In the genomic region with DNA sequence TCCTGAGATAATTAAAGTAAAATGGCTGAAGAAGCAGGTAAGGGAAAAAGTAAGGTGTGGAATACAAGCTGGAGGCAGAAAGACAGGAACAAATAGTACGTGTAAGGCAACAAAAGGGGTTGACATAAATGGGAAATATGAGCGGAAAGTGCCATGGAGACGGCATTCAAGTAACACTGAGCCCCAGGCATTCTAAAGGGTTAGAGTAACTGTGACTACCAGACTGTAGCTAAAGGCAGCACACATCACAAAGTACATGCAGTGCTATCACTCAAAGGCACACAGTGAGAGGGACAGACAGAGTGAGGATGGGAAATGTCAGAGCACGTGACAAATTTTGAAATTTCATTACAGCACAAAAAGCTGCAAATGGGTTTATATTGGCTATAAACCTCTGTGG, we compare ENCODE assay signal across 24 cellular contexts. TPM values are rescaled to one million over a fixed set of nuclear protein-coding genes. Genes with fewer than 3 reads are reported as not detected.
A peak's percentile ranks its signal among the peaks of the same experiment; 100 is the strongest.
DNase-seq lines count a peak whose midpoint lies in the region; ATAC-seq, FAIRE-seq and TF ChIP-seq lines count a peak whose summit lies in the region.
"Had no signal": no experiment of that assay in that cellular context is flagged by ENCODE, and none has a peak within 500 bp of the region (broad histone marks: within the 10 kb centered on the region; RNA-seq: fewer than 3 reads in every experiment).

No MANE protein-coding gene starts in this region.

- TF ChIP-seq POLR2A in GM12878 (IDR thresholded peaks at IDR 0.05; ENCODE audit: low read depth, low read length), result no peak

- TF ChIP-seq CTCF in GM12878 (IDR thresholded peaks at IDR 0.05 in 2 of 3, conservative IDR thresholded peaks at IDR 0.05 in 1 of 3; ENCODE audit: control insufficient read depth in 2 of 3, extremely low read depth in 1 of 3, insufficient read depth in 1 of 3, low read depth in 3 of 3, low read length in 3 of 3) (no peak), type B pancreatic cell (conservative IDR thresholded peaks at IDR 0.05) (no peak), mammary epithelial cell (conservative IDR thresholded peaks at IDR 0.05 in 1 of 2, IDR thresholded peaks at IDR 0.05 in 1 of 2; ENCODE audit: extremely low read depth in 1 of 2, insufficient read depth in 1 of 2, low read depth in 1 of 2, low read length in 2 of 2) (no peak)

- SMC1A ChIA-PET in GM12878 (lab: Charles Lee; ENCODE audit: uncharacterized antibody, unreplicated experiment), result interaction anchor here (1.6 kb wide), 1 partner anchor 13 kb away, joined by 5 read pairs; a partner anchor contains a TSS

- in situ Hi-C loops in GM12878 (cut with MboI) (no loop called here), mammary epithelial cell (cut with MboI; ENCODE audit: low sequenced_read_pairs in 2 of 2) (no loop called here)

- H2AFZ ChIP-seq in GM12878 (ENCODE audit: control insufficient read depth, low read depth, low read length), result no peak overlapping the region
- no peak overlapping the region for H2AFZ ChIP-seq in mammary epithelial cell (ENCODE audit: low read depth, low read length)
- H2AFZ ChIP-seq: GM23338 had no signal

- RAD21 ChIA-PET in GM12878 (lab: Charles Lee; ENCODE audit: unreplicated experiment), result interaction anchor here (1.1 to 2.7 kb wide), 2 partner anchors 14 to 32 kb away, joined by 3 to 6 read pairs; a partner anchor contains a TSS

- 100% methylated on average over 4 of the region's 4 CpGs for WGBS in GM12878 (ENCODE audit: insufficient coverage, insufficient replicate concordance, low lambda C conversion rate, missing lambda C conversion rate)
- 99% methylated on average over 4 of the region's 4 CpGs for WGBS in mammary epithelial cell (ENCODE audit: low coverage, missing lambda C conversion rate)

- no peak for DNase-seq in activated naive CD8-positive, alpha-beta T cell treated with anti-CD3 and anti-CD28 coated beads for 36 hours
- DNase-seq in HTR-8/SVneo (ENCODE audit: insufficient read length, low spot score) (no peak), GM12878 (ENCODE audit: low read depth, low spot score) (no peak), type B pancreatic cell (ENCODE audit: extremely low spot score, unreplicated experiment) (no peak), mammary epithelial cell (no peak)
- DNase-seq: CD8-positive, alpha-beta memory T cell; COR-L47; DMS 273 treated with DMSO at 0.1 percent for 48 hours; DMS53; DND-41; EL; HFFc6; IMR-90 had no signal

- H3K36me3 ChIP-seq in GM12878 (ENCODE audit: control insufficient read depth in 2 of 2, insufficient read depth in 2 of 2, low read length in 1 of 2) (peaks cover 2 to 12% of the 10 kb centered on the region in 2 experiments; a peak in 3 of 4 replicates), mammary epithelial cell (ENCODE audit: insufficient read depth, low read length) (peaks cover 13% of the 10 kb centered on the region)

- H3K36me3 Mint-ChIP-seq in activated naive CD8-positive, alpha-beta T cell, result peaks cover 25% of the 10 kb centered on the region
- H3K36me3 Mint-ChIP-seq in activated naive CD8-positive, alpha-beta T cell treated with anti-CD3 and anti-CD28 coated beads for 36 hours, result peaks cover 30% of the 10 kb centered on the region
- peaks cover 34% of the 10 kb centered on the region for H3K36me3 Mint-ChIP-seq in type B pancreatic cell

- H4K20me1 ChIP-seq in GM12878 (ENCODE audit: control insufficient read depth, insufficient read depth), result no peaks in the 10 kb centered on the region
- no peaks in the 10 kb centered on the region for H4K20me1 ChIP-seq in mammary epithelial cell (ENCODE audit: insufficient read depth, low read length)
- H4K20me1 ChIP-seq: BLaER1 treated with 17β-estradiol and CSF1 and Interleukin-3, amounts not matched to agents 10 nM and 100 nM had no signal

- H3K9me3 Mint-ChIP-seq in activated naive CD8-positive, alpha-beta T cell (ENCODE audit: low read depth), result no peaks in the 10 kb centered on the region
- H3K9me3 Mint-ChIP-seq in activated naive CD8-positive, alpha-beta T cell treated with anti-CD3 and anti-CD28 coated beads for 36 hours, result no peaks in the 10 kb centered on the region
- H3K9me3 Mint-ChIP-seq in type B pancreatic cell, result no peaks in the 10 kb centered on the region
- H3K9me3 Mint-ChIP-seq: CD8-positive, alpha-beta memory T cell; GM23338; HFFc6 had no signal

- H3K27me3 ChIP-seq in GM12878 (replicated peaks in 1 of 2; ENCODE audit: control insufficient read depth in 2 of 2, insufficient read depth in 2 of 2, low read length in 1 of 2) (no peaks in the 10 kb centered on the region), mammary epithelial cell (ENCODE audit: insufficient read depth, low read length) (no peaks in the 10 kb centered on the region)
- H3K27me3 ChIP-seq: BLaER1 treated with 17β-estradiol and CSF1 and Interleukin-3, amounts not matched to agents 10 nM and 100 nM had no signal

- intact Hi-C loops in GM12878 (cut with micrococcal nuclease; ENCODE audit: unreplicated experiment), result no loop called here
- intact Hi-C loops in mammary epithelial cell (cut with micrococcal nuclease), result no loop called here

- H3K4me3 ChIP-seq in GM12878 (no peak overlapping the region), mammary epithelial cell (replicated peaks in 1 of 3; ENCODE audit: insufficient read depth in 1 of 3, low read depth in 2 of 3, low read length in 3 of 3) (no peak overlapping the region)
- H3K4me3 ChIP-seq: BLaER1 treated with 17β-estradiol and CSF1 and Interleukin-3, amounts not matched to agents 10 nM and 100 nM; GM23338 had no signal

- H3K27ac ChIP-seq in GM12878 (ENCODE audit: control insufficient read depth, insufficient read depth) (no peak overlapping the region), mammary epithelial cell (ENCODE audit: insufficient read depth, low read depth, low read length) (no peak overlapping the region)
- H3K27ac ChIP-seq: BLaER1 treated with 17β-estradiol and CSF1 and Interleukin-3, amounts not matched to agents 10 nM and 100 nM; HL-60 had no signal

- H3K9me3 ChIP-seq in GM12878 (replicated peaks; ENCODE audit: control insufficient read depth, insufficient read depth, low read length) (no peaks in the 10 kb centered on the region), mammary epithelial cell (replicated peaks; ENCODE audit: insufficient read depth, low read length) (no peaks in the 10 kb centered on the region)
- H3K9me3 ChIP-seq: BLaER1 treated with 17β-estradiol and CSF1 and Interleukin-3, amounts not matched to agents 10 nM and 100 nM had no signal

- no peak overlapping the region for H3K4me3 Mint-ChIP-seq in activated naive CD8-positive, alpha-beta T cell
- H3K4me3 Mint-ChIP-seq in activated naive CD8-positive, alpha-beta T cell treated with anti-CD3 and anti-CD28 coated beads for 36 hours, result no peak overlapping the region
- H3K4me3 Mint-ChIP-seq in type B pancreatic cell, result no peak overlapping the region
- H3K4me3 Mint-ChIP-seq: B cell; CD8-positive, alpha-beta memory T cell; GM23338; HFFc6 had no signal

- H3K4me2 ChIP-seq in GM12878 (ENCODE audit: control insufficient read depth, insufficient read depth) (no peak overlapping the region), mammary epithelial cell (ENCODE audit: insufficient read depth, low read depth, low read length) (no peak overlapping the region)
- H3K4me2 ChIP-seq: BLaER1 treated with 17β-estradiol and CSF1 and Interleukin-3, amounts not matched to agents 10 nM and 100 nM; GM23338 had no signal

- TF ChIP-seq EP300 in GM12878 (IDR thresholded peaks at IDR 0.05; ENCODE audit: borderline replicate concordance in 1 of 2, control insufficient read depth in 1 of 2, low read depth in 2 of 2, low read length in 2 of 2), result no peak

- FAIRE-seq in HTR-8/SVneo (lab: Jason Lieb, UNC) (peak; percentile 36), GM12878 (lab: Jason Lieb, UNC) (peak; percentile 44)
- FAIRE-seq: GM12891, GM19239, H54 had no signal

- TF ChIP-seq RAD21 in GM12878 (IDR thresholded peaks at IDR 0.05; ENCODE audit: insufficient read depth, low read depth, low read length), result no peak

- H3K27me3 Mint-ChIP-seq in activated naive CD8-positive, alpha-beta T cell, result no peaks in the 10 kb centered on the region
- H3K27me3 Mint-ChIP-seq in activated naive CD8-positive, alpha-beta T cell treated with anti-CD3 and anti-CD28 coated beads for 36 hours, result no peaks in the 10 kb centered on the region
- no peaks in the 10 kb centered on the region for H3K27me3 Mint-ChIP-seq in type B pancreatic cell
- H3K27me3 Mint-ChIP-seq: B cell; CD8-positive, alpha-beta memory T cell had no signal

- no peak overlapping the region for H3K9ac ChIP-seq in GM12878 (ENCODE audit: control insufficient read depth, insufficient read depth, low read length)
- H3K9ac ChIP-seq in mammary epithelial cell (ENCODE audit: insufficient read depth, low read length), result no peak overlapping the region
- H3K9ac ChIP-seq: BLaER1 treated with 17β-estradiol and CSF1 and Interleukin-3, amounts not matched to agents 10 nM and 100 nM had no signal

- peaks cover 33% of the 10 kb centered on the region for H3K4me1 Mint-ChIP-seq in activated naive CD8-positive, alpha-beta T cell (ENCODE audit: low read depth)
- H3K4me1 Mint-ChIP-seq in activated naive CD8-positive, alpha-beta T cell treated with anti-CD3 and anti-CD28 coated beads for 36 hours, result peaks cover 29% of the 10 kb centered on the region
- peaks cover 4% of the 10 kb centered on the region for H3K4me1 Mint-ChIP-seq in type B pancreatic cell (ENCODE audit: unreplicated experiment)
- H3K4me1 Mint-ChIP-seq: B cell had no signal

- ATAC-seq in GM12878, result no peak
- ATAC-seq in GM19351 (IDR thresholded peaks at IDR 0.05; ENCODE audit: unreplicated experiment), result no peak
- ATAC-seq: GM23338, HCT116 had no signal

- H3K4me1 ChIP-seq in GM12878 (ENCODE audit: control insufficient read depth, insufficient read depth, low read length), result no peaks in the 10 kb centered on the region
- H3K4me1 ChIP-seq in mammary epithelial cell (ENCODE audit: insufficient read depth, low read length), result no peaks in the 10 kb centered on the region

- BruUV-seq in GM12878 (replicated peaks; lab: Mats Ljungman, UMichigan) (no TSS peak), mammary epithelial cell (replicated peaks; lab: Mats Ljungman, UMichigan) (no TSS peak)

- dilution Hi-C loops in mammary epithelial cell (cut with HindIII; ENCODE audit: low sequenced_read_pairs), result no loop called here

- H3K27ac Mint-ChIP-seq in activated naive CD8-positive, alpha-beta T cell, result peak overlapping the region; percentile 1
- no peak overlapping the region for H3K27ac Mint-ChIP-seq in activated naive CD8-positive, alpha-beta T cell treated with anti-CD3 and anti-CD28 coated beads for 36 hours
- H3K27ac Mint-ChIP-seq in type B pancreatic cell, result peak overlapping the region; percentile 4
- H3K27ac Mint-ChIP-seq: B cell, GM23338, HFFc6 had no signal

- POLR2A ChIA-PET in GM12878 (lab: Charles Lee), result no interaction called here

- CTCF ChIA-PET in GM12878 (lab: Yijun Ruan, JAX) (interaction anchor here (1.0 to 1.6 kb wide), 4 partner anchors 14 to 301 kb away, joined by 3 to 5 read pairs (median 3); a partner anchor contains a TSS), mammary epithelial cell (lab: Charles Lee; ENCODE audit: low non-redundant PET) (interaction anchor here (0.6 kb wide), 1 partner anchor 517 kb away, joined by 3 read pairs; no protein-coding TSS in a partner anchor)

- H3K79me2 ChIP-seq in GM12878 (ENCODE audit: control insufficient read depth, insufficient read depth, low read length) (no peaks in the 10 kb centered on the region), mammary epithelial cell (ENCODE audit: insufficient read depth, low read length) (no peaks in the 10 kb centered on the region)

RNA-seq across cellular contexts. Expression of a gene that starts 13.8 kb away (rescaled TPM):
- total RNA-seq in activated naive CD8-positive, alpha-beta T cell treated with anti-CD3 and anti-CD28 coated beads for 36 hours, result 10 to 100 TPM; 14.1 to 14.3 TPM
- total RNA-seq in GM12878 (2013; cell fraction: nucleolus; rRNA removed), result 40.1 and 41.3 TPM in 2 replicates
- total RNA-seq in GM12878 (2014; rRNA removed) (15.0 and 16.0 TPM in 2 replicates), GM12878 (2014; rRNA removed; fragmentation: Illumina TruSeq; extraction: Trizol) (11.4 and 12.6 TPM in 2 replicates), GM12878 (2021) (12.7 and 13.3 TPM in 2 replicates), type B pancreatic cell (ENCODE audit: low replicate concordance) (20.8 and 33.6 TPM in 2 replicates), mammary epithelial cell (10 to 100 TPM in 1 of 2 donors, 1 to 10 TPM in 1; 9.5 to 14.2 TPM)
- 3.6 TPM for polyA plus RNA-seq in GM12878 (2011; ENCODE audit: low read depth)
- polyA plus RNA-seq in GM12878 (2011; rRNA removed) (12.5 and 15.1 TPM in 2 replicates), GM12878 (2014; fragmentation: Illumina TruSeq; extraction: Trizol) (14.1 and 14.8 TPM in 2 replicates), GM12878 (2014; fragmentation: Nextera tagmentation; extraction: Ambion mirVana) (1 to 10 TPM; 2.5 to 2.6 TPM), GM12878 (2014; rRNA removed) (12.7 and 13.2 TPM in 2 replicates), GM12878 (2016; fragmentation: Nextera tagmentation; extraction: Ambion mirVana) (1 to 10 TPM; 6.8 to 7.5 TPM), mammary epithelial cell (7.5 TPM)
- polyA plus RNA-seq in GM12878 (2011; cell fraction: cytosol; rRNA removed), result 15.6 and 18.7 TPM in 2 replicates
- polyA plus RNA-seq in GM12878 (2011; cell fraction: nucleus; rRNA removed), result 14.3 and 15.4 TPM in 2 replicates
- 4.3 and 6.8 TPM in 2 replicates for polyA plus RNA-seq in GM12878 (2012)
- 40.1 and 42.2 TPM in 2 replicates for polyA minus RNA-seq in GM12878 (2011; rRNA and poly(A)+ RNA removed)
- polyA minus RNA-seq in GM12878 (2011; cell fraction: cytosol; rRNA and poly(A)+ RNA removed), result 13.3 and 17.5 TPM in 2 replicates
- 32.0 and 54.5 TPM in 2 replicates for polyA minus RNA-seq in GM12878 (2011; cell fraction: nucleus; rRNA and poly(A)+ RNA removed)
- 15.6 TPM for polyA minus RNA-seq in mammary epithelial cell
- total RNA-seq: G401 had no signal

RNA-seq across cellular contexts. Expression of a gene that starts 32.9 kb away (rescaled TPM):
- 10 to 100 TPM; 25.0 to 28.3 TPM for total RNA-seq in activated naive CD8-positive, alpha-beta T cell treated with anti-CD3 and anti-CD28 coated beads for 36 hours
- total RNA-seq in GM12878 (2013; cell fraction: nucleolus; rRNA removed), result 104 and 112 TPM in 2 replicates
- total RNA-seq in GM12878 (2014; rRNA removed), result 15.2 and 19.9 TPM in 2 replicates
- 31.7 and 35.7 TPM in 2 replicates for total RNA-seq in GM12878 (2014; rRNA removed; fragmentation: Illumina TruSeq; extraction: Trizol)
- 20.6 and 21.4 TPM in 2 replicates for total RNA-seq in GM12878 (2021)
- polyA plus RNA-seq in GM12878 (2011; ENCODE audit: low read depth), result 12.0 TPM
- 30.7 and 58.6 TPM in 2 replicates for polyA plus RNA-seq in GM12878 (2011; rRNA removed)
- 5.3 and 5.9 TPM in 2 replicates for polyA plus RNA-seq in GM12878 (2011; cell fraction: cytosol; rRNA removed)
- polyA plus RNA-seq in GM12878 (2011; cell fraction: nucleus; rRNA removed), result 41.7 and 54.9 TPM in 2 replicates
- 22.0 and 27.9 TPM in 2 replicates for polyA plus RNA-seq in GM12878 (2012)
- 62.4 and 72.7 TPM in 2 replicates for polyA plus RNA-seq in GM12878 (2014; fragmentation: Illumina TruSeq; extraction: Trizol)
- polyA plus RNA-seq in GM12878 (2014; fragmentation: Nextera tagmentation; extraction: Ambion mirVana), result 10 to 100 TPM; 24.5 to 24.7 TPM
- 25.7 and 26.9 TPM in 2 replicates for polyA plus RNA-seq in GM12878 (2014; rRNA removed)
- 10 to 100 TPM; 31.0 to 32.0 TPM for polyA plus RNA-seq in GM12878 (2016; fragmentation: Nextera tagmentation; extraction: Ambion mirVana)
- 13.8 and 13.9 TPM in 2 replicates for polyA minus RNA-seq in GM12878 (2011; rRNA and poly(A)+ RNA removed)
- 4.8 and 5.6 TPM in 2 replicates for polyA minus RNA-seq in GM12878 (2011; cell fraction: cytosol; rRNA and poly(A)+ RNA removed)
- polyA minus RNA-seq in GM12878 (2011; cell fraction: nucleus; rRNA and poly(A)+ RNA removed), result 31.8 and 55.0 TPM in 2 replicates
- total RNA-seq in type B pancreatic cell (ENCODE audit: low replicate concordance), result 15.2 and 21.7 TPM in 2 replicates
- 10 to 100 TPM; 14.3 to 17.9 TPM for total RNA-seq in mammary epithelial cell
- polyA plus RNA-seq in mammary epithelial cell, result 4.7 TPM
- 3.5 TPM for polyA minus RNA-seq in mammary epithelial cell

RNA-seq across cellular contexts. Expression of a gene that starts 33.0 kb away (rescaled TPM):
- total RNA-seq in activated naive CD8-positive, alpha-beta T cell treated with anti-CD3 and anti-CD28 coated beads for 36 hours, result 1 to 10 TPM; 8.5 to 9.7 TPM
- 10.9 and 13.3 TPM in 2 replicates for total RNA-seq in GM12878 (2013; cell fraction: nucleolus; rRNA removed)
- total RNA-seq in GM12878 (2014; rRNA removed) (3.8 and 6.3 TPM in 2 replicates), GM12878 (2014; rRNA removed; fragmentation: Illumina TruSeq; extraction: Trizol) (11.1 and 11.7 TPM in 2 replicates), GM12878 (2021) (8.4 and 8.6 TPM in 2 replicates), type B pancreatic cell (ENCODE audit: low replicate concordance) (11.5 and 13.9 TPM in 2 replicates), mammary epithelial cell (1 to 10 TPM; 7.2 to 9.6 TPM)
- polyA plus RNA-seq in GM12878 (2011; ENCODE audit: low read depth), result 3.1 TPM
- polyA plus RNA-seq in GM12878 (2011; rRNA removed) (11.3 and 20.1 TPM in 2 replicates), GM12878 (2014; fragmentation: Illumina TruSeq; extraction: Trizol) (12.4 and 16.3 TPM in 2 replicates), GM12878 (2014; fragmentation: Nextera tagmentation; extraction: Ambion mirVana) (1 to 10 TPM; 4.6 to 4.8 TPM), GM12878 (2014; rRNA removed) (7.4 and 8.9 TPM in 2 replicates), GM12878 (2016; fragmentation: Nextera tagmentation; extraction: Ambion mirVana) (1 to 10 TPM; 7.8 to 8.4 TPM), mammary epithelial cell (3.0 TPM)
- polyA plus RNA-seq in GM12878 (2011; cell fraction: cytosol; rRNA removed), result 2.7 and 3.0 TPM in 2 replicates
- polyA plus RNA-seq in GM12878 (2011; cell fraction: nucleus; rRNA removed), result 10.2 and 11.2 TPM in 2 replicates
- polyA plus RNA-seq in GM12878 (2012), result 4.4 and 9.8 TPM in 2 replicates
- 4.2 and 6.8 TPM in 2 replicates for polyA minus RNA-seq in GM12878 (2011; rRNA and poly(A)+ RNA removed)
- polyA minus RNA-seq in GM12878 (2011; cell fraction: cytosol; rRNA and poly(A)+ RNA removed), result 2.2 and 2.7 TPM in 2 replicates
- polyA minus RNA-seq in GM12878 (2011; cell fraction: nucleus; rRNA and poly(A)+ RNA removed), result 5.2 and 5.3 TPM in 2 replicates
- polyA minus RNA-seq in mammary epithelial cell, result 4.7 TPM
